Comparison of ENCODE assay signal across 16 cellular contexts in the genomic region with DNA sequence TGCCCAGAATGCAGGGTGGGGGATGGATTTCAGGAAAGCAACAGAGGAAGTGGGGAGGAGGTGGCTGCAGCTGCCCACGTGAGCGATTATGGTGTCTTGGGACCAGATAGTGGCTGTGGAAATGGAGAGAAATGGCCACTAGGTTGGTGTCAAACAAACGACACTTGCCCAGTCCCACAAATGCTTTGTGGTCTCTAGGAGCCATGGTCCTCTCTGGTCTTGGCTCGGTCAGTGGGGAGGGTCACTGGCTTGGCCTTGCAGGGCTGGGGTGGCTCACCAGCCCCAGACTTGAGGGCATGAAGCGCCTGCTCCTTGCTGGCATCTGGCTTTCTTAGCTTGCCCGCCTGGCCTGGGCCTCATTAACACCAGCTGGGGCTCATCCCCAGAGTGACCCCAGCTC. TPM values are rescaled to one million over a fixed set of nuclear protein-coding genes. Genes with fewer than 3 reads are reported as not detected.
"Had no signal": no experiment of that assay in that cellular context is flagged by ENCODE, and none has a peak within 500 bp of the region (broad histone marks: within the 10 kb centered on the region; RNA-seq: fewer than 3 reads in every experiment).

No MANE protein-coding gene starts in this region.

- H3K4me3 Mint-ChIP-seq: activated CD8-positive, alpha-beta T cell treated with anti-CD3 and anti-CD28 coated beads for 36 hours; activated naive CD8-positive, alpha-beta T cell treated with anti-CD3 and anti-CD28 coated beads for 36 hours; activated T-cell treated with anti-CD3 and anti-CD28 coated beads, Interleukin-2, amount 50 U/mL, for 72 hours; mesothelial cell of epicardium; naive thymus-derived CD8-positive, alpha-beta T cell; stimulated activated naive CD8-positive, alpha-beta T cell treated with anti-CD3 and anti-CD28 coated beads, Interleukin-15, Interleukin-2, amounts not matched to agents 100 ng/mL and 50 ng/mL, for 24 hours had no signal

- H3K4me1 Mint-ChIP-seq: activated naive CD8-positive, alpha-beta T cell treated with anti-CD3 and anti-CD28 coated beads for 36 hours; naive thymus-derived CD8-positive, alpha-beta T cell had no signal

- H3K9me3 Mint-ChIP-seq: activated CD8-positive, alpha-beta T cell treated with anti-CD3 and anti-CD28 coated beads for 36 hours; activated naive CD8-positive, alpha-beta T cell treated with anti-CD3 and anti-CD28 coated beads for 36 hours; activated T-cell treated with anti-CD3 and anti-CD28 coated beads, Interleukin-2, amount 50 U/mL, for 72 hours; mesothelial cell of epicardium; naive thymus-derived CD8-positive, alpha-beta T cell; stimulated activated naive CD8-positive, alpha-beta T cell treated with anti-CD3 and anti-CD28 coated beads, Interleukin-15, Interleukin-2, amounts not matched to agents 100 ng/mL and 50 ng/mL, for 24 hours had no signal

- H3K27ac ChIP-seq: uterus had no signal

- H3K27me3 ChIP-seq: uterus had no signal

- DNase-seq: activated CD4-positive, alpha-beta T cell treated with anti-CD3 and anti-CD28 coated beads for 1 hour; activated CD8-positive, alpha-beta memory T cell treated with anti-CD3 and anti-CD28 coated beads, Interleukin-2, amount 50 U/mL, for 4 hours; activated CD8-positive, alpha-beta T cell treated with anti-CD3 and anti-CD28 coated beads for 36 hours; activated gamma-delta T cell treated with Interleukin-2 at 50 U/mL for 16 hours; activated naive CD8-positive, alpha-beta T cell treated with anti-CD3 and anti-CD28 coated beads for 36 hours; activated T-cell treated with anti-CD3 and anti-CD28 coated beads, Interleukin-2, amount 50 U/mL, for 72 hours; aorta; foreskin melanocyte; kidney; stimulated activated CD4-positive, alpha-beta T cell treated with anti-CD3 and anti-CD28 coated beads, Interleukin-15, amount 100 ng/mL, for 24 hours; stimulated activated CD4-positive, alpha-beta T cell treated with anti-CD3 and anti-CD28 coated beads, Interleukin-4, amount 100 ng/mL, for 24 hours; T-helper 9 cell; uterus had no signal

- H3K27ac Mint-ChIP-seq: activated CD8-positive, alpha-beta T cell treated with anti-CD3 and anti-CD28 coated beads for 36 hours; activated naive CD8-positive, alpha-beta T cell treated with anti-CD3 and anti-CD28 coated beads for 36 hours; activated T-cell treated with anti-CD3 and anti-CD28 coated beads, Interleukin-2, amount 50 U/mL, for 72 hours; mesothelial cell of epicardium; stimulated activated naive CD8-positive, alpha-beta T cell treated with anti-CD3 and anti-CD28 coated beads, Interleukin-15, Interleukin-2, amounts not matched to agents 100 ng/mL and 50 ng/mL, for 24 hours had no signal

- ATAC-seq: activated CD8-positive, alpha-beta T cell treated with anti-CD3 and anti-CD28 coated beads for 36 hours; activated T-cell treated with anti-CD3 and anti-CD28 coated beads, Interleukin-2, amount 50 U/mL, for 72 hours; naive thymus-derived CD8-positive, alpha-beta T cell had no signal

- H3K4me3 ChIP-seq: uterus had no signal

- FAIRE-seq: kidney had no signal

- H3K4me1 ChIP-seq: uterus had no signal

- H3K36me3 ChIP-seq: uterus had no signal

- H3K9me3 ChIP-seq: uterus had no signal

- H3K36me3 Mint-ChIP-seq: activated naive CD8-positive, alpha-beta T cell treated with anti-CD3 and anti-CD28 coated beads for 36 hours; mesothelial cell of epicardium; naive thymus-derived CD8-positive, alpha-beta T cell had no signal

RNA-seq across cellular contexts. Expression of a gene that starts 7.2 kb away (rescaled TPM):
- total RNA-seq: activated CD8-positive, alpha-beta T cell treated with anti-CD3 and anti-CD28 coated beads for 36 hours; naive thymus-derived CD8-positive, alpha-beta T cell had no signal
